ENCODE assay signal across 8 cellular contexts in genomic region chr2:197309369-197310231, GRCh38. TPM values are rescaled to one million over a fixed set of nuclear protein-coding genes. Genes with fewer than 3 reads are reported as not detected.
DNase-seq lines count a peak whose midpoint lies in the region; ATAC-seq and TF ChIP-seq lines count a peak whose summit lies in the region.

No MANE protein-coding gene starts in this region.

- CTCF ChIA-PET in activated CD4-positive, alpha-beta memory T cell treated with anti-CD3 and anti-CD28 coated beads for 36 hours (lab: Charles Lee) = interaction anchor here (1.1 to 5.3 kb wide), 15 partner anchors 12 to 196 kb away, joined by 3 to 73 read pairs (median 5); no protein-coding TSS in a partner anchor

- intact Hi-C loops in activated CD4-positive, alpha-beta memory T cell treated with anti-CD3 and anti-CD28 coated beads for 36 hours (cut with micrococcal nuclease) = loop anchor here (2.0 to 10.0 kb wide), 10 partner anchors 48 to 1775 kb away; partner anchors contain the start of gene PGAP1
- intact Hi-C loops in mucosa of descending colon (cut with DNase I, micrococcal nuclease) = loop anchor here (5.0 kb wide), 2 partner anchors 112 to 117 kb away; no protein-coding TSS in a partner anchor

- H3K4me3 Mint-ChIP-seq in activated CD4-positive, alpha-beta memory T cell treated with anti-CD3 and anti-CD28 coated beads for 36 hours = peak overlapping the region; percentile 95
- peak overlapping the region; percentile 92 to 93 for H3K4me3 Mint-ChIP-seq in effector memory CD8-positive, alpha-beta T cell
- peak overlapping the region; percentile 97 for H3K4me3 Mint-ChIP-seq in stimulated activated naive CD8-positive, alpha-beta T cell treated with anti-CD3 and anti-CD28 coated beads, Interleukin-15, Interleukin-2, amounts not matched to agents 100 ng/mL and 50 ng/mL, for 24 hours

- POLR2A ChIA-PET in activated CD4-positive, alpha-beta memory T cell treated with anti-CD3 and anti-CD28 coated beads for 36 hours (lab: Charles Lee) = interaction anchor here (0.6 to 8.6 kb wide), 19 partner anchors 14 to 140 kb away, joined by 3 to 101 read pairs (median 8); no protein-coding TSS in a partner anchor

- peak overlapping the region; percentile 84 for H3K9ac ChIP-seq in Karpas-422 (ENCODE audit: low read length)

- ATAC-seq in effector memory CD8-positive, alpha-beta T cell (replicated peaks) = peak; percentile 7
- ATAC-seq in mucosa of descending colon (peak; percentile 15), GM18870 (IDR thresholded peaks at IDR 0.05; ENCODE audit: unreplicated experiment) (no peak)

- H2AFZ ChIP-seq in Karpas-422 (ENCODE audit: low read length) = no peak overlapping the region

- no peak for TF ChIP-seq CTCF in mucosa of descending colon (IDR thresholded peaks at IDR 0.05)

- H3K9me3 Mint-ChIP-seq in activated CD4-positive, alpha-beta memory T cell treated with anti-CD3 and anti-CD28 coated beads for 36 hours = no peaks in the 10 kb centered on the region
- no peaks in the 10 kb centered on the region for H3K9me3 Mint-ChIP-seq in effector memory CD8-positive, alpha-beta T cell
- H3K9me3 Mint-ChIP-seq in stimulated activated naive CD8-positive, alpha-beta T cell treated with anti-CD3 and anti-CD28 coated beads, Interleukin-15, Interleukin-2, amounts not matched to agents 100 ng/mL and 50 ng/mL, for 24 hours = no peaks in the 10 kb centered on the region

- DNase-seq in Karpas-422 (peak; percentile 83), mucosa of descending colon (peak; percentile 52 to 72 (median 60)), LoVo (ENCODE audit: low spot score) (no peak)
- DNase-seq in activated CD4-positive, alpha-beta memory T cell treated with anti-CD3 and anti-CD28 coated beads for 36 hours = peak; percentile 63
- DNase-seq in effector memory CD8-positive, alpha-beta T cell = peak; percentile 32 to 42 (median 38)

- peaks cover 71% of the 10 kb centered on the region for H3K4me1 Mint-ChIP-seq in activated CD4-positive, alpha-beta memory T cell treated with anti-CD3 and anti-CD28 coated beads for 36 hours (ENCODE audit: low read depth)
- H3K4me1 Mint-ChIP-seq in effector memory CD8-positive, alpha-beta T cell (ENCODE audit: low read depth in 2 of 2) = peaks cover 42 to 64% of the 10 kb centered on the region in 2 donors
- H3K4me1 Mint-ChIP-seq in stimulated activated naive CD8-positive, alpha-beta T cell treated with anti-CD3 and anti-CD28 coated beads, Interleukin-15, Interleukin-2, amounts not matched to agents 100 ng/mL and 50 ng/mL, for 24 hours (ENCODE audit: low read depth) = peaks cover 78% of the 10 kb centered on the region

- H3K36me3 ChIP-seq in Karpas-422 (ENCODE audit: insufficient read depth, low read length) (no peaks in the 10 kb centered on the region), mucosa of descending colon (ENCODE audit: low read depth) (no peaks in the 10 kb centered on the region)

- H3K27me3 ChIP-seq in Karpas-422 (ENCODE audit: low read length) = no peaks in the 10 kb centered on the region

- H3K4me3 ChIP-seq in Karpas-422 (ENCODE audit: low read length) (peak overlapping the region; percentile 86), mucosa of descending colon (peak overlapping the region; percentile 40)

- peak overlapping the region; percentile 92 for H3K27ac ChIP-seq in Karpas-422 (ENCODE audit: low read length)

- H4K20me1 ChIP-seq in Karpas-422 (ENCODE audit: insufficient read depth, low read depth, low read length) = peaks cover 5% of the 10 kb centered on the region; the same call in 1 of the 2 replicates

- peaks cover 14% of the 10 kb centered on the region for H3K36me3 Mint-ChIP-seq in activated CD4-positive, alpha-beta memory T cell treated with anti-CD3 and anti-CD28 coated beads for 36 hours
- peaks cover 26% of the 10 kb centered on the region for H3K36me3 Mint-ChIP-seq in effector memory CD8-positive, alpha-beta T cell (ENCODE audit: insufficient read depth)
- H3K36me3 Mint-ChIP-seq in stimulated activated naive CD8-positive, alpha-beta T cell treated with anti-CD3 and anti-CD28 coated beads, Interleukin-15, Interleukin-2, amounts not matched to agents 100 ng/mL and 50 ng/mL, for 24 hours (ENCODE audit: low read depth) = peaks cover 14% of the 10 kb centered on the region

- H3K27me3 Mint-ChIP-seq in activated CD4-positive, alpha-beta memory T cell treated with anti-CD3 and anti-CD28 coated beads for 36 hours = no peaks in the 10 kb centered on the region
- H3K27me3 Mint-ChIP-seq in effector memory CD8-positive, alpha-beta T cell = no peaks in the 10 kb centered on the region
- H3K27me3 Mint-ChIP-seq in stimulated activated naive CD8-positive, alpha-beta T cell treated with anti-CD3 and anti-CD28 coated beads, Interleukin-15, Interleukin-2, amounts not matched to agents 100 ng/mL and 50 ng/mL, for 24 hours = no peaks in the 10 kb centered on the region

- TF ChIP-seq POLR2A in GM15510 (IDR thresholded peaks at IDR 0.05; ENCODE audit: borderline replicate concordance, extremely low read depth, insufficient read length) = peak; percentile 36

- H3K4me1 ChIP-seq in Karpas-422 (ENCODE audit: low read length) (peaks cover 73% of the 10 kb centered on the region), mucosa of descending colon (ENCODE audit: low read depth) (peaks cover 6% of the 10 kb centered on the region)

- no peaks in the 10 kb centered on the region for H3K9me2 ChIP-seq in Karpas-422 (replicated peaks; ENCODE audit: insufficient read depth, low read length)

- peaks cover 89% of the 10 kb centered on the region for H3K79me2 ChIP-seq in Karpas-422 (ENCODE audit: low read length)

- no peaks in the 10 kb centered on the region for H3K9me3 ChIP-seq in Karpas-422 (ENCODE audit: low read length)
- no peaks in the 10 kb centered on the region for H3K9me3 ChIP-seq in mucosa of descending colon

- H3K27ac Mint-ChIP-seq in activated CD4-positive, alpha-beta memory T cell treated with anti-CD3 and anti-CD28 coated beads for 36 hours = peak overlapping the region; percentile 99
- peak overlapping the region; percentile 90 to 93 for H3K27ac Mint-ChIP-seq in effector memory CD8-positive, alpha-beta T cell
- peak overlapping the region; percentile 99 for H3K27ac Mint-ChIP-seq in stimulated activated naive CD8-positive, alpha-beta T cell treated with anti-CD3 and anti-CD28 coated beads, Interleukin-15, Interleukin-2, amounts not matched to agents 100 ng/mL and 50 ng/mL, for 24 hours

- H3K4me2 ChIP-seq in Karpas-422 (ENCODE audit: low read depth, low read length, poor library complexity, severe bottlenecking) = peak overlapping the region; percentile 73

RNA-seq across cellular contexts. Expression of gene ANKRD44, which starts 1.0 kb away (rescaled TPM):
- 120 and 153 TPM in 2 replicates for total RNA-seq in Karpas-422 (2014; rRNA removed; shearing (Covaris generic); ENCODE audit: low replicate concordance)
- total RNA-seq in activated CD4-positive, alpha-beta memory T cell treated with anti-CD3 and anti-CD28 coated beads for 36 hours = 100 to 1,000 TPM; 123 to 125 TPM
- total RNA-seq in mucosa of descending colon = 10 to 100 TPM in 2 of 3 donors, 1 to 10 TPM in 1; 9.7 to 25.7 (median 13.7) TPM
